In genomic region chr1:34013958-34014737, GRCh38 we compare ENCODE assay signal across 10 cellular contexts.
DNase-seq lines count a peak whose midpoint lies in the region; ATAC-seq and TF ChIP-seq lines count a peak whose summit lies in the region.
"Had no signal": no experiment of that assay in that cellular context is flagged by ENCODE, and none has a peak within 500 bp of the region (broad histone marks: within the 10 kb centered on the region; RNA-seq: fewer than 3 reads in every experiment).

No MANE protein-coding gene starts in this region.

- WGBS in testis, 2 donors = 55 to 58% methylated on average over 11 of the region's 11 CpGs

- H3K36me3 ChIP-seq in testis (ENCODE audit: low read depth, missing control alignments) = no peaks in the 10 kb centered on the region

- intact Hi-C loops in activated CD4-positive, alpha-beta T cell treated with anti-CD3 and anti-CD28 coated beads for 36 hours (cut with DNase I, micrococcal nuclease) = loop anchor here in 1 of 2 experiments (2.0 kb wide), 1 partner anchor 381 kb away; no protein-coding TSS in a partner anchor
- intact Hi-C loops in activated CD4-positive, alpha-beta T cell treated with anti-CD3 and anti-CD28 coated beads, Interleukin-2, amount 10 ng/mL, durations not matched to agents 24 days and 14 days (cut with micrococcal nuclease) = no loop called here
- intact Hi-C loops in Right ventricle myocardium superior (cut with DNase I) = no loop called here
- intact Hi-C loops in testis (cut with DNase I; ENCODE audit: low total_unique reads) = no loop called here

- H3K27me3 ChIP-seq in testis = no peaks in the 10 kb centered on the region

- POLR2A ChIA-PET in activated CD4-positive, alpha-beta T cell treated with anti-CD3 and anti-CD28 coated beads for 36 hours (lab: Charles Lee) = no interaction called here

- H3K4me3 Mint-ChIP-seq in activated CD4-positive, alpha-beta T cell treated with anti-CD3 and anti-CD28 coated beads for 36 hours = no peak overlapping the region
- no peak overlapping the region for H3K4me3 Mint-ChIP-seq in activated CD4-positive, alpha-beta T cell treated with anti-CD3 and anti-CD28 coated beads, Interleukin-2, amount 10 ng/mL, durations not matched to agents 24 days and 14 days
- H3K4me3 Mint-ChIP-seq: CD4-positive, CD25-positive, alpha-beta regulatory T cell; IgD-negative memory B cell had no signal

- H3K4me1 ChIP-seq in testis = no peaks in the 10 kb centered on the region

- no peak overlapping the region for H3K27ac Mint-ChIP-seq in activated CD4-positive, alpha-beta T cell treated with anti-CD3 and anti-CD28 coated beads for 36 hours
- H3K27ac Mint-ChIP-seq in activated CD4-positive, alpha-beta T cell treated with anti-CD3 and anti-CD28 coated beads, Interleukin-2, amount 10 ng/mL, durations not matched to agents 24 days and 14 days = no peak overlapping the region
- H3K27ac Mint-ChIP-seq: IgD-negative memory B cell had no signal

- H3K4me3 ChIP-seq in testis = no peak overlapping the region

- no peak for TF ChIP-seq POLR2A in testis (IDR thresholded peaks at IDR 0.05)

- peak; percentile 54 for DNase-seq in activated CD4-positive, alpha-beta T cell treated with anti-CD3 and anti-CD28 coated beads for 36 hours
- no peak for DNase-seq in activated CD4-positive, alpha-beta T cell treated with anti-CD3 and anti-CD28 coated beads, Interleukin-2, amount 10 ng/mL, durations not matched to agents 24 days and 14 days
- DNase-seq in OCI-M1 (lab: John Stamatoyannopoulos, UW) = peak; percentile 3
- DNase-seq in Right ventricle myocardium superior = peak; percentile 55
- DNase-seq in testis = peak; percentile 58
- no peak for DNase-seq in glomerular visceral epithelial cell (ENCODE audit: extremely low spot score)
- DNase-seq in putamen (ENCODE audit: low spot score) = no peak

- CTCF ChIA-PET in activated CD4-positive, alpha-beta T cell treated with anti-CD3 and anti-CD28 coated beads for 36 hours (lab: Charles Lee) = interaction anchor here (0.7 to 1.3 kb wide), 4 partner anchors 16 to 382 kb away, joined by 3 to 7 read pairs (median 4); no protein-coding TSS in a partner anchor

- peaks cover 19% of the 10 kb centered on the region for H3K27me3 Mint-ChIP-seq in activated CD4-positive, alpha-beta T cell treated with anti-CD3 and anti-CD28 coated beads for 36 hours
- H3K27me3 Mint-ChIP-seq in activated CD4-positive, alpha-beta T cell treated with anti-CD3 and anti-CD28 coated beads, Interleukin-2, amount 10 ng/mL, durations not matched to agents 24 days and 14 days = no peaks in the 10 kb centered on the region

- no peaks in the 10 kb centered on the region for H3K9me3 ChIP-seq in testis

- no peak overlapping the region for H3K27ac ChIP-seq in testis

- H3K9me3 Mint-ChIP-seq in activated CD4-positive, alpha-beta T cell treated with anti-CD3 and anti-CD28 coated beads for 36 hours (ENCODE audit: low read depth) = no peaks in the 10 kb centered on the region
- H3K9me3 Mint-ChIP-seq in activated CD4-positive, alpha-beta T cell treated with anti-CD3 and anti-CD28 coated beads, Interleukin-2, amount 10 ng/mL, durations not matched to agents 24 days and 14 days = no peaks in the 10 kb centered on the region

- peak; percentile 46 to 57 (median 50) for TF ChIP-seq CTCF in testis (IDR thresholded peaks at IDR 0.05)

- no peaks in the 10 kb centered on the region for H3K4me1 Mint-ChIP-seq in activated CD4-positive, alpha-beta T cell treated with anti-CD3 and anti-CD28 coated beads for 36 hours
- H3K4me1 Mint-ChIP-seq in activated CD4-positive, alpha-beta T cell treated with anti-CD3 and anti-CD28 coated beads, Interleukin-2, amount 10 ng/mL, durations not matched to agents 24 days and 14 days = no peaks in the 10 kb centered on the region
- H3K4me1 Mint-ChIP-seq: CD4-positive, CD25-positive, alpha-beta regulatory T cell; IgD-negative memory B cell had no signal

- H3K36me3 Mint-ChIP-seq in activated CD4-positive, alpha-beta T cell treated with anti-CD3 and anti-CD28 coated beads for 36 hours (ENCODE audit: low read depth) = no peaks in the 10 kb centered on the region
- no peaks in the 10 kb centered on the region for H3K36me3 Mint-ChIP-seq in activated CD4-positive, alpha-beta T cell treated with anti-CD3 and anti-CD28 coated beads, Interleukin-2, amount 10 ng/mL, durations not matched to agents 24 days and 14 days (ENCODE audit: low read depth)
- H3K36me3 Mint-ChIP-seq: CD4-positive, CD25-positive, alpha-beta regulatory T cell; IgD-negative memory B cell had no signal

- no peak for ATAC-seq in activated CD4-positive, alpha-beta T cell treated with anti-CD3 and anti-CD28 coated beads for 36 hours
- peak; percentile 93 for ATAC-seq in Right ventricle myocardium superior (ENCODE audit: poor library complexity)
- ATAC-seq in GM19467 (IDR thresholded peaks at IDR 0.05; ENCODE audit: unreplicated experiment) = no peak

Comparison
In these comparisons a context has a peak if more than half of its experiments do, and no peak if none do; other contexts are left out.
1. DNase-seq: peak in activated CD4-positive, alpha-beta T cell treated with anti-CD3 and anti-CD28 coated beads for 36 hours (single experiment), OCI-M1 (single experiment), Right ventricle myocardium superior (single experiment) and testis (single experiment); none in activated CD4-positive, alpha-beta T cell treated with anti-CD3 and anti-CD28 coated beads, Interleukin-2, amount 10 ng/mL, durations not matched to agents 24 days and 14 days (single experiment), glomerular visceral epithelial cell (single experiment) and putamen (single experiment).